In the genomic region with DNA sequence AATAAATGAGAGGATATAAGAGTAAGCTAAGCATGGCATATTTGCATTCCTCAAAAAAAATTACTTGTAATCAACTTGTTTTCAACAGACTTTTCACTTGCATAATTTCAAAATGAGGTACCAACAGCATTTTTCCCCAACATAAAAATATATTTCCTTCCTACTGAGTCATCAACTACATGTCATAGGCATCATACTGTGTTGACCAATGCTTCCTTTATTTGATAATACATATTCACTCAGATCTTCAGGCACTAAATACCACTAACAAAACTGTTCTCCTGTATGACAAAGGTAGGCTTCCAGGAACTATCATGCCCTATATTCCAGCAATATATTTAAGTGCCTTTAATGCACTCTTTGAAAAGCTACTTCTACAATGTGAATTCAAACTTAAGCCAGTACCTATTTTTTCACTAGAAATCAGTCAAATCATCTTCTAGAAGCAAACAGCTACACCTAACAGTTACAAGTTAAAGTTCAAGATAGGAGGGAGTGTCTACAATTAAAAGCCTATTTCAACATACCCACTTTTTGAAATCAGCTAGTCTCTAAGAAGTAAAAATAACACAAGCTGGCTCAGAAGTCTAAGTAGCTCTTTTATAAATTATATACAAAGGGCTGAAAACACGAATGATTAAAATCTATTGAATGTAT, we compare ENCODE assay signal across 1 cellular context.
TF ChIP-seq lines count a peak whose summit lies in the region.

No MANE protein-coding gene starts in this region.

TF ChIP-seq in endothelial cell of umbilical vein, 7 proteins besides CTCF, POLR2A, EP300 and RAD21:
- TF ChIP-seq POLR2AphosphoS5 (IDR thresholded peaks at IDR 0.05; ENCODE audit: insufficient read depth, low read depth, low read length) (no peak), GATA2 (IDR thresholded peaks at IDR 0.05; ENCODE audit: insufficient read depth, insufficient read length, low read depth, low read length) (no peak), FOS (IDR thresholded peaks at IDR 0.05; ENCODE audit: borderline replicate concordance, insufficient read depth, low read length) (peak; percentile 68), JUN (IDR thresholded peaks at IDR 0.05; ENCODE audit: borderline replicate concordance, insufficient read depth, insufficient read length, low read depth) (peak; percentile 68), MYC (IDR thresholded peaks at IDR 0.05; ENCODE audit: low read depth, low read length) (no peak), EZH2 (IDR thresholded peaks at IDR 0.05; ENCODE audit: borderline replicate concordance, low read depth, low read length, severe bottlenecking) (no peak)
- TF ChIP-seq, protein P1, sequence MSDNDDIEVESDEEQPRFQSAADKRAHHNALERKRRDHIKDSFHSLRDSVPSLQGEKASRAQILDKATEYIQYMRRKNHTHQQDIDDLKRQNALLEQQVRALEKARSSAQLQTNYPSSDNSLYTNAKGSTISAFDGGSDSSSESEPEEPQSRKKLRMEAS (IDR thresholded peaks at IDR 0.05; ENCODE audit: insufficient read depth, insufficient read length) = no peak
